In the genomic region with DNA sequence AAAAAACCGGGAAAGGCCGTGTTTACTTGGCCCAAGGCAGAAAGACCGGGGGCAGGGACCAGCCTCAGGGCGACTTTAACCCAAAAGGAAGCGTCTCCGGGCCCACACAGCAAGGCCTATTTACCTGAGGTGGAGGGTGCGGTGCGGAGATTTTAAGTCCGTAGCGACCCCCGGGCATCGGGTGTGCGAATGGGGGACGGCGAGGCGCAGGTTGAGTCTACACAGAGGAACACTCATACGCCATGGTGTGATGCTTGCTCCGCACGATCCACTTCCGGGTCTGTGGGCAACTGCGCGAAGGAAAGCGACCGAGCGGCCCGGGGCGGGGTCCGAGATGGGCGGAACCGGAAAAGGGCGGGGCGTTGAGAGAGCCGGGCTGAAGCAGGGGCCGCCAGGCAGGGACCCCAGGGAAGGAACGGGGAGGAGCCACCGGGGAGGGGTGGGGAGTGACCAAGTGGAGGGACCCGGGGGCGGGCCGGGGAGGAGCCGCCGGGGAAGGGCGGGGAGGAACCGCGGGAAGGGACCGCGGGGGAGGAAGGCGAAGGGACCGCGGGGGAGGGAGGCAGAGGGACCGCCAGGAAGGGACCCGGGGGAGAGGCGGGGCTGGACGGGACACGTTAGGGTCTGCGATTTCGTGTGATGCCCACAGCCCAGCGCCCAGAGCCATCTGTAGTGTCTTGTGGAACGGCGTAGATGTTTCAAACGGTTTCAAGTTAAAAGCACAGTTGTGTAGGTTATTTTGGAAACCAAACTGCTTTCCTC, we compare ENCODE assay signal across 9 cellular contexts. TPM values are rescaled to one million over a fixed set of nuclear protein-coding genes. Genes with fewer than 3 reads are reported as not detected.
A peak's percentile ranks its signal among the peaks of the same experiment; 100 is the strongest.
DNase-seq lines count a peak whose midpoint lies in the region; ATAC-seq, FAIRE-seq and TF ChIP-seq lines count a peak whose summit lies in the region.
"Had no signal": no experiment of that assay in that cellular context is flagged by ENCODE, and none has a peak within 500 bp of the region (broad histone marks: within the 10 kb centered on the region; RNA-seq: fewer than 3 reads in every experiment).

A gene (minus strand): TSS at position 282 of the 762 bp plus-strand sequence. CDS start 17,146 bp downstream, outside the sequence.

- peaks cover 12% of the 10 kb centered on the region for H3K4me1 ChIP-seq in keratinocyte (ENCODE audit: control insufficient read depth, extremely low read depth, insufficient read depth, low read length)

- peaks cover under 1% of the 10 kb centered on the region for H3K9me3 ChIP-seq in keratinocyte (ENCODE audit: control insufficient read depth, low read depth, low read length)

- peaks cover 25% of the 10 kb centered on the region for H3K79me2 ChIP-seq in keratinocyte (ENCODE audit: control insufficient read depth, insufficient read depth, low read length)

- H3K27ac ChIP-seq in keratinocyte (ENCODE audit: control insufficient read depth, insufficient read depth, low read length) = peak within 1 kb of the TSS; percentile 85

- H3K36me3 ChIP-seq in keratinocyte (ENCODE audit: control insufficient read depth in 2 of 2, extremely low read depth in 1 of 2, insufficient read depth in 2 of 2, low read length in 2 of 2) = no peaks in the 10 kb centered on the region

- H3K4me2 ChIP-seq in keratinocyte (ENCODE audit: control insufficient read depth, extremely low read depth, insufficient read depth, low read depth, low read length) = peak within 1 kb of the TSS; percentile 99

- peak within 1 kb of the TSS; percentile 79 for H3K4me3 ChIP-seq in AG09309 (ENCODE audit: control insufficient read depth, low read depth, low read length)
- H3K4me3 ChIP-seq in keratinocyte (ENCODE audit: control insufficient read depth in 2 of 3, extremely low read depth in 1 of 3, insufficient read depth in 2 of 3, low read depth in 1 of 3, low read length in 3 of 3) = peak within 1 kb of the TSS; percentile 57 to 82 (median 71)

- H3K9me1 ChIP-seq in keratinocyte (ENCODE audit: control insufficient read depth, extremely low read depth, insufficient read depth, low read length) = no peaks in the 10 kb centered on the region

- DNase-seq in AG09309 (ENCODE audit: low read depth) (peak; percentile 81), NCI-H446 treated with DMSO at 0.1 percent for 48 hours (lab: John Stamatoyannopoulos, UW) (peak; percentile 87), cerebellum (ENCODE audit: low spot score) (peak; percentile 99), keratinocyte (ENCODE audit: low read depth, low spot score) (peak; percentile 71)
- peak; percentile 98 for DNase-seq in activated CD4-positive, alpha-beta T cell treated with anti-CD3 and anti-CD28 coated beads for 1 hour
- peak; percentile 97 to 99 for DNase-seq in stimulated activated CD4-positive, alpha-beta T cell treated with anti-CD3 and anti-CD28 coated beads, Interleukin-15, amount 100 ng/mL, for 1 hour (ENCODE audit: low read depth in 1 of 2, low spot score in 1 of 2)

- H3K27me3 ChIP-seq in keratinocyte (ENCODE audit: control insufficient read depth, extremely low read depth, insufficient read depth, low read length) = no peaks in the 10 kb centered on the region

- TF ChIP-seq CTCF in AG09309 (IDR thresholded peaks at IDR 0.05; ENCODE audit: control insufficient read depth, insufficient read depth, low read depth, low read length, missing control alignments) (no peak), keratinocyte (optimal IDR thresholded peaks at IDR 0.05 in 1 of 3, IDR thresholded peaks at IDR 0.05 in 1 of 3, conservative IDR thresholded peaks at IDR 0.05 in 1 of 3; ENCODE audit: extremely low read depth in 1 of 3, insufficient read depth in 2 of 3, low read length in 3 of 3) (no peak)

- no peaks in the 10 kb centered on the region for H4K20me1 ChIP-seq in keratinocyte (ENCODE audit: control insufficient read depth, extremely low read depth, insufficient read depth, low read length)

- peak; percentile 95 for ATAC-seq in GM19023 (IDR thresholded peaks at IDR 0.05; ENCODE audit: unreplicated experiment)
- peak; percentile 96 for ATAC-seq in HG03280 (IDR thresholded peaks at IDR 0.05; ENCODE audit: unreplicated experiment)

- dilution Hi-C loops in keratinocyte (cut with MboI; ENCODE audit: extremely low pct_ligation_motif_present, low sequenced_read_pairs) = no loop called here

- no peak for FAIRE-seq in keratinocyte (lab: Jason Lieb, UNC)
- FAIRE-seq: colon had no signal

- peak within 1 kb of the TSS; percentile 96 for H2AFZ ChIP-seq in keratinocyte (ENCODE audit: control insufficient read depth, low read length)

- H3K9ac ChIP-seq in keratinocyte (ENCODE audit: control insufficient read depth, extremely low read depth, insufficient read depth, low read length) = peak within 1 kb of the TSS; percentile 90

RNA-seq across cellular contexts. Expression of the gene that starts here (rescaled TPM):
- total RNA-seq in cerebellum = 41.1 TPM
- polyA plus RNA-seq in keratinocyte = 10.2 to 14.4 TPM (median 12.6 TPM) in 3 replicates
- 15.8 TPM for polyA plus RNA-seq in keratinocyte (2011; ENCODE audit: low read depth)
- 5.7 and 9.7 TPM in 2 replicates for polyA plus RNA-seq in keratinocyte (2011; cell fraction: cytosol; rRNA removed)
- polyA plus RNA-seq in keratinocyte (2011; cell fraction: nucleus; rRNA removed) = 43.1 and 47.8 TPM in 2 replicates
- 8.7 and 12.8 TPM in 2 replicates for polyA plus RNA-seq in keratinocyte (2012; ENCODE audit: low replicate concordance)
- 13.7 to 30.8 TPM (median 20.2 TPM) in 3 replicates for polyA minus RNA-seq in keratinocyte
- 13.8 TPM for polyA minus RNA-seq in keratinocyte (2011; cell fraction: cytosol; rRNA and poly(A)+ RNA removed)
- 28.4 and 46.3 TPM in 2 replicates for polyA minus RNA-seq in keratinocyte (2011; cell fraction: nucleus; rRNA and poly(A)+ RNA removed)

Comparison
In these comparisons a context has a peak if more than half of its experiments do, and no peak if none do; other contexts are left out.
1. Peak in every context shown above with its lines: DNase-seq, ATAC-seq, H3K4me3 ChIP-seq and H3K27ac ChIP-seq.